Comparison of ENCODE assay signal across 8 cellular contexts in genomic region chr17:10119203-10120112, GRCh38.
DNase-seq lines count a peak whose midpoint lies in the region; ATAC-seq and TF ChIP-seq lines count a peak whose summit lies in the region.

No MANE protein-coding gene starts in this region.

- TF ChIP-seq CTCF in fibroblast of mammary gland (conservative IDR thresholded peaks at IDR 0.05; ENCODE audit: control insufficient read depth, insufficient read depth, low read depth, low read length): no peak

- peak overlapping the region in 19 of 21 experiments; percentile 2 to 88 (median 54) for H3K27ac ChIP-seq in skin epidermis

- peak; percentile 39 for ATAC-seq in GM18907 (IDR thresholded peaks at IDR 0.05; ENCODE audit: unreplicated experiment)
- no peak for ATAC-seq in HG02610 (IDR thresholded peaks at IDR 0.05; ENCODE audit: unreplicated experiment)
- ATAC-seq in GM21360 (IDR thresholded peaks at IDR 0.05; ENCODE audit: unreplicated experiment): no peak

- H3K4me3 ChIP-seq in fibroblast of mammary gland (ENCODE audit: control insufficient read depth, low read depth, low read length) (no peak overlapping the region), skin epidermis (no peak overlapping the region)

- DNase-seq in NCI-H526 treated with DMSO at 0.1 percent for 48 hours (lab: John Stamatoyannopoulos, UW) (peak; percentile 75), fibroblast of mammary gland (ENCODE audit: low read depth) (peak; percentile 18), NCI-H524 treated with DMSO at 0.1 percent for 48 hours (lab: John Stamatoyannopoulos, UW) (no peak), NCI-H1694 treated with DMSO at 0.1 percent for 48 hours (lab: John Stamatoyannopoulos, UW) (no peak)

Comparison
In these comparisons a context has a peak if more than half of its experiments do, and no peak if none do; other contexts are left out.
1. DNase-seq: peak in NCI-H526 treated with DMSO at 0.1 percent for 48 hours (single experiment) and fibroblast of mammary gland (single experiment); none in NCI-H524 treated with DMSO at 0.1 percent for 48 hours (single experiment) and NCI-H1694 treated with DMSO at 0.1 percent for 48 hours (single experiment).